Comparison of ENCODE assay signal across 8 cellular contexts in the genomic region with DNA sequence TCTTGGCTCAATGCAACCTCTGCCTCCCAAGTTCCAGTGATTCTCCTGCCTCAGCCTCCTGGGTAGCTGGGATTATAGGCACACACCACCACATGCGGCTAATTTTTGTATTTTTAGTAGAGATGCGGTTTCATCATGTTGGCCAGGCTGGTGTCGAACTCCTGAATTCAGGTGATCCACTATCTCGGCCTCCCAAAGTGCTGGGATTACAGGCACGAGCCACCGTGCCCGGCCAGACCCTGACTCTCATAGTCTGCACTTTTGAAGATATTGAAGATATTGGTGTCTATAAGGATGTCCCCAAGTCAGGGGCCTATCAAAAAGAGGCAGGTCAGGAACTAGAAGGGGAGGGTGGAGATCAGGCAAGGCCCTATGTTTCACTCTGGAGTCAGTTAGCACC. TPM values are rescaled to one million over a fixed set of nuclear protein-coding genes. Genes with fewer than 3 reads are reported as not detected.
A peak's percentile ranks its signal among the peaks of the same experiment; 100 is the strongest.
DNase-seq lines count a peak whose midpoint lies in the region; ATAC-seq and TF ChIP-seq lines count a peak whose summit lies in the region.
"Not testable (repeated sequence)": the region's sequence is repeated elsewhere in the genome, so short reads cannot be mapped to it uniquely, and the experiment has no call there.
"Had no signal": no experiment of that assay in that cellular context is flagged by ENCODE, and none has a peak within 500 bp of the region (broad histone marks: within the 10 kb centered on the region; RNA-seq: fewer than 3 reads in every experiment).

No MANE protein-coding gene starts in this region.

- not testable (repeated sequence) for H3K4me3 Mint-ChIP-seq in WTC11, endodermal cell, type B pancreatic cell

- intact Hi-C loops in posterior vena cava (cut with DNase I), result not testable (repeated sequence)

- H3K9ac ChIP-seq in endodermal cell (ENCODE audit: extremely low read depth, low read length, poor library complexity, severe bottlenecking), result not testable (repeated sequence)

- H3K27me3 ChIP-seq in HL-60 (ENCODE audit: insufficient read depth, poor library complexity, severe bottlenecking); endodermal cell (ENCODE audit: control insufficient read depth, insufficient read depth, low read length, poor library complexity, severe bottlenecking); hepatocyte: not testable (repeated sequence)

- H3K27ac ChIP-seq in HL-60 (replicated peaks) (peak overlapping the region; percentile 39), hepatocyte (peak overlapping the region; percentile 60)
- H3K27ac ChIP-seq in endodermal cell (ENCODE audit: low read depth, low read length), result not testable (repeated sequence)

- not testable (repeated sequence) for H2AFZ ChIP-seq in hepatocyte

- not testable (repeated sequence) for H4K20me1 ChIP-seq in hepatocyte (ENCODE audit: insufficient read depth, poor library complexity, severe bottlenecking)

- H3K27ac Mint-ChIP-seq in WTC11, endodermal cell: not testable (repeated sequence)
- peak overlapping the region; percentile 40 for H3K27ac Mint-ChIP-seq in type B pancreatic cell

- H3K4me1 ChIP-seq in endodermal cell (ENCODE audit: control insufficient read depth, insufficient read depth, low read length), result peaks cover 16% of the 10 kb centered on the region
- H3K4me1 ChIP-seq in hepatocyte (ENCODE audit: insufficient read depth), result peaks cover 34% of the 10 kb centered on the region

- H3K36me3 Mint-ChIP-seq in WTC11; endodermal cell (ENCODE audit: low read depth); type B pancreatic cell: not testable (repeated sequence)

- H3K27me3 Mint-ChIP-seq in WTC11 (ENCODE audit: low read depth); endodermal cell (ENCODE audit: insufficient read depth); type B pancreatic cell: not testable (repeated sequence)

- H3K9me3 ChIP-seq in endodermal cell (ENCODE audit: control insufficient read depth, low read length); hepatocyte (ENCODE audit: low read depth): not testable (repeated sequence)

- DNase-seq in HL-60 (ENCODE audit: low read depth in 1 of 2, low spot score in 1 of 2); hepatocyte (ENCODE audit: low spot score); type B pancreatic cell (ENCODE audit: extremely low spot score, unreplicated experiment): not testable (repeated sequence)
- DNase-seq in WTC11 (ENCODE audit: low spot score), result peak; percentile 1
- peak; percentile 25 for DNase-seq in endodermal cell
- peak; percentile 54 for DNase-seq in posterior vena cava (ENCODE audit: low spot score)

- not testable (repeated sequence) for TF ChIP-seq CTCF in HL-60 (IDR thresholded peaks at IDR 0.05; ENCODE audit: insufficient read depth, low read length); WTC11 (IDR thresholded peaks at IDR 0.05); endodermal cell (conservative IDR thresholded peaks at IDR 0.05); hepatocyte (IDR thresholded peaks at IDR 0.05; ENCODE audit: poor library complexity); type B pancreatic cell (conservative IDR thresholded peaks at IDR 0.05)

- CTCF ChIA-PET in WTC11 (lab: Charles Lee), result not testable (repeated sequence)

- not testable (repeated sequence) for H3K9me3 Mint-ChIP-seq in WTC11, endodermal cell, type B pancreatic cell

- not testable (repeated sequence) for H3K79me2 ChIP-seq in hepatocyte

- H3K36me3 ChIP-seq in endodermal cell (ENCODE audit: control insufficient read depth, insufficient read depth, low read length); hepatocyte (replicated peaks; ENCODE audit: insufficient read depth, low read depth): not testable (repeated sequence)

- not testable (repeated sequence) for H3K9me2 ChIP-seq in hepatocyte (replicated peaks; ENCODE audit: insufficient read depth)

- H3K4me2 ChIP-seq in hepatocyte, result not testable (repeated sequence)

- H3K4me3 ChIP-seq in HL-60 (replicated peaks; ENCODE audit: insufficient read depth, low read length); endodermal cell (ENCODE audit: low read length); hepatocyte: not testable (repeated sequence)

- not testable (repeated sequence) for ATAC-seq in WTC11

- 92 to 97% methylated on average over 7 of the region's 7 CpGs for WGBS in endodermal cell (ENCODE audit: insufficient coverage in 1 of 2, insufficient read length in 1 of 2), 2 experiments
- 98% methylated on average over 7 of the region's 7 CpGs for WGBS in hepatocyte (ENCODE audit: low lambda C conversion rate, missing lambda C conversion rate)

- POLR2A ChIA-PET in WTC11 (lab: Charles Lee), result not testable (repeated sequence)

- H3K4me1 Mint-ChIP-seq in WTC11, result peaks cover 27% of the 10 kb centered on the region
- H3K4me1 Mint-ChIP-seq in endodermal cell, result peaks cover 31% of the 10 kb centered on the region
- H3K4me1 Mint-ChIP-seq in type B pancreatic cell (ENCODE audit: unreplicated experiment), result peaks cover 27% of the 10 kb centered on the region

RNA-seq across cellular contexts. Expression of gene P2RY2, which starts 20.3 kb away (rescaled TPM):
- 0.94 to 1.2 TPM (median 1.2 TPM) in 3 replicates for total RNA-seq in WTC11 (2021)
- under 1 TPM; 0.60 to 0.62 TPM for total RNA-seq in endodermal cell
- polyA plus RNA-seq in endodermal cell (2013, experiment 1 of 2), result 0.25 TPM
- 0.54 TPM for polyA plus RNA-seq in endodermal cell (2013, experiment 2 of 2)
- 6.3 and 6.7 TPM in 2 replicates for total RNA-seq in hepatocyte
- polyA plus RNA-seq in hepatocyte, result 1.8 and 2.5 TPM in 2 replicates
- 1 to 10 TPM in 1 of 2 donors, under 1 TPM in 1; 0.74 to 3.1 TPM for total RNA-seq in posterior vena cava
- total RNA-seq in type B pancreatic cell (ENCODE audit: low replicate concordance), result 12.1 and 25.3 TPM in 2 replicates
- total RNA-seq: A172; CD4-positive, alpha-beta T cell had no signal

RNA-seq across cellular contexts. Expression of gene FCHSD2, which starts 55.7 kb away (rescaled TPM):
- total RNA-seq in WTC11 (2021) (8.4 to 10.1 TPM (median 8.8 TPM) in 3 replicates), endodermal cell (10 to 100 TPM; 14.0 to 17.6 TPM), hepatocyte (13.1 and 14.2 TPM in 2 replicates), posterior vena cava (10 to 100 TPM; 55.6 to 62.1 TPM), type B pancreatic cell (ENCODE audit: low replicate concordance) (30.8 and 32.0 TPM in 2 replicates)
- 18.0 TPM for polyA plus RNA-seq in endodermal cell (2013, experiment 1 of 2)
- 19.5 TPM for polyA plus RNA-seq in endodermal cell (2013, experiment 2 of 2)
- polyA plus RNA-seq in hepatocyte, result 9.1 and 11.0 TPM in 2 replicates
